In genomic region chr3:73605861-73606260, GRCh38 we compare ENCODE assay signal across 15 cellular contexts. TPM values are rescaled to one million over a fixed set of nuclear protein-coding genes. Genes with fewer than 3 reads are reported as not detected.
"Had no signal": no experiment of that assay in that cellular context is flagged by ENCODE, and none has a peak within 500 bp of the region (broad histone marks: within the 10 kb centered on the region; RNA-seq: fewer than 3 reads in every experiment).

No MANE protein-coding gene starts in this region.

- H3K27me3 ChIP-seq: pancreas had no signal

- H3K27ac ChIP-seq: lower lobe of right lung, pancreas had no signal

- ATAC-seq: activated CD8-positive, alpha-beta T cell treated with anti-CD3 and anti-CD28 coated beads for 36 hours; activated naive CD4-positive, alpha-beta T cell treated with anti-CD3 and anti-CD28 coated beads, Interleukin-2, amount 50 U/mL, for 72 hours; lower lobe of right lung had no signal

- H3K36me3 ChIP-seq: lower lobe of right lung had no signal

- H3K9me3 ChIP-seq: lower lobe of right lung, pancreas had no signal

- H3K4me3 ChIP-seq: lower lobe of right lung, pancreas had no signal

- DNase-seq: activated B cell treated with CpG ODN at 0.5 μM for 24 hours; activated CD4-positive, alpha-beta T cell treated with anti-CD3 and anti-CD28 coated beads for 48 hours; activated CD8-positive, alpha-beta T cell treated with anti-CD3 and anti-CD28 coated beads for 36 hours; activated gamma-delta T cell; activated T-cell treated with anti-CD3 and anti-CD28 coated beads, Interleukin-2, amount 50 U/mL, for 48 hours; amniotic stem cell; cortex of kidney; effector CD8-positive, alpha-beta T cell; left cardiac atrium; lower lobe of right lung; pancreas; stimulated activated CD4-positive, alpha-beta T cell treated with anti-CD3 and anti-CD28 coated beads, Interleukin-4, amount 100 ng/mL, for 24 hours; stimulated activated naive CD4-positive, alpha-beta T cell had no signal

RNA-seq across cellular contexts. Expression of gene PDZRN3, which starts 18.9 kb away (rescaled TPM):
- total RNA-seq: activated B cell treated with CpG ODN at 0.5 μM for 24 hours; activated CD8-positive, alpha-beta T cell treated with anti-CD3 and anti-CD28 coated beads for 36 hours; activated naive CD4-positive, alpha-beta T cell treated with anti-CD3 and anti-CD28 coated beads, Interleukin-2, amount 50 U/mL, for 72 hours; T-helper 2 cell treated with Interferon-gamma antibody and Interleukin-4, amounts not matched to agents 100 ng/mL and 5 ng/mL, for 36 hours had no signal
